In the genomic region with DNA sequence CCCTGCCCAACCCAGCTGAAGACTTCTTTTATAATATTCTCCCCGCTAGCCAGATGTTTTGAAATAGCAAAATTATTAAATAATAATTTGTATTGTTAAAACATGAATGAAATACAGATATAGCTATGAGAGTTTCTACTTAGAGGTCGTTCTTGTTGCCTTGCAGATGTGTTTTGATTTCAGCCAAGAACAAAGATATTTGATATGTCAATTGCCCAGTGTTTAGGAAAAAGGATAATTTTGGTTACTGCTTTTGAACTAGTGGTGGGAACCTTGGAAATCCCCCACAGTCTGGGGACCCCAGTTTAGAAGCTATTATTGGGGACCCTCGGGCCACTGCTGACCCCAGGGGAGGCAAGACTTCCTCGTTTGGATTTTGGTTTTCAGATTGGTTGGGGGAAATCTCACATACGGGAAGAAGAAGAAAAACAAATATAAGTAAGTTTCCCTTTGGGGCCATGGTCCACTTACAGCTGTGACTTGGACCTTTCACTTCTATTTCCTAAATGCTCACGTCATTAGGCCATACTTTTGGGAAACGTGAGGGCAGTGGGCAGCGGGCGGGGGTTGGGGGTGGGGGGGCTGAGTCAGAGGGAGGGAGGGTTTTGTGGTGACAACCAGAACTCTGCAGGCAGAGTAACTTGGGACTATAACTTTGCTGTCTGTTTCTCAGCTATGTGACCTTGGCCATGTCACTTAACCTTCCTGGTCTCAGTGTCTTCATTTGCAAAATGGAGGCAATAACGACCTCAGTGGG, we compare ENCODE assay signal across 18 cellular contexts. TPM values are rescaled to one million over a fixed set of nuclear protein-coding genes. Genes with fewer than 3 reads are reported as not detected.
DNase-seq lines count a peak whose midpoint lies in the region; ATAC-seq and TF ChIP-seq lines count a peak whose summit lies in the region.
"Had no signal": no experiment of that assay in that cellular context is flagged by ENCODE, and none has a peak within 500 bp of the region (broad histone marks: within the 10 kb centered on the region; RNA-seq: fewer than 3 reads in every experiment).

No MANE protein-coding gene starts in this region.

- no peaks in the 10 kb centered on the region for H3K27me3 ChIP-seq in BLaER1
- H3K27me3 ChIP-seq: foreskin keratinocyte, transverse colon had no signal

- H3K4me3 ChIP-seq in BLaER1 = no peak overlapping the region
- H3K4me3 ChIP-seq in NB4 (ENCODE audit: low read depth, low read length) = no peak overlapping the region
- peak overlapping the region; percentile 35 for H3K4me3 ChIP-seq in coronary artery
- H3K4me3 ChIP-seq: lung, transverse colon had no signal

- TF ChIP-seq CTCF in NB4 (IDR thresholded peaks at IDR 0.05; ENCODE audit: low read depth, low read length) (no peak), coronary artery (IDR thresholded peaks at IDR 0.05) (no peak), neural crest cell (conservative IDR thresholded peaks at IDR 0.05) (no peak)

- DNase-seq in NB4 (ENCODE audit: low read depth) = peak; percentile 2
- DNase-seq in coronary artery (ENCODE audit: low spot score) = peak; percentile 76
- DNase-seq in neural crest cell (ENCODE audit: low read depth, low spot score) = no peak
- DNase-seq in NCI-H128 (lab: John Stamatoyannopoulos, UW; ENCODE audit: unreplicated experiment) = no peak
- DNase-seq in NK-92 (lab: John Stamatoyannopoulos, UW; ENCODE audit: unreplicated experiment) = no peak
- DNase-seq: activated CD4-positive, alpha-beta memory T cell treated with anti-CD3 and anti-CD28 coated beads, Interleukin-2, amount 10 ng/mL, durations not matched to agents 7 days and 5 days; Calu3; foreskin keratinocyte; NCI-H1417 treated with DMSO at 0.1 percent for 48 hours; nephron progenitor cell; SK-N-SH; stimulated activated CD4-positive, alpha-beta T cell treated with anti-CD3 and anti-CD28 coated beads, Interleukin-4, amount 100 ng/mL, for 4 hours; transverse colon had no signal

- H3K36me3 ChIP-seq in BLaER1 = peaks cover 50% of the 10 kb centered on the region
- H3K36me3 ChIP-seq: transverse colon had no signal

- no peaks in the 10 kb centered on the region for H3K27me3 Mint-ChIP-seq in neural crest cell (ENCODE audit: low read depth)
- H3K27me3 Mint-ChIP-seq: activated CD4-positive, alpha-beta memory T cell treated with anti-CD3 and anti-CD28 coated beads, Interleukin-2, amount 10 ng/mL, durations not matched to agents 7 days and 5 days had no signal

- H3K4me1 Mint-ChIP-seq in neural crest cell = peaks cover 41% of the 10 kb centered on the region
- H3K4me1 Mint-ChIP-seq: activated CD4-positive, alpha-beta memory T cell treated with anti-CD3 and anti-CD28 coated beads, Interleukin-2, amount 10 ng/mL, durations not matched to agents 7 days and 5 days had no signal

- no peak for ATAC-seq in GM19463 (IDR thresholded peaks at IDR 0.05; ENCODE audit: unreplicated experiment)
- ATAC-seq in HG02678 (IDR thresholded peaks at IDR 0.05; ENCODE audit: unreplicated experiment) = no peak
- ATAC-seq: foreskin keratinocyte had no signal

- peaks cover 31% of the 10 kb centered on the region for H4K20me1 ChIP-seq in BLaER1

- H3K4me1 ChIP-seq in BLaER1 = peaks cover 19% of the 10 kb centered on the region
- H3K4me1 ChIP-seq: foreskin keratinocyte had no signal

- peaks cover 8% of the 10 kb centered on the region for H3K9me3 Mint-ChIP-seq in neural crest cell
- H3K9me3 Mint-ChIP-seq: activated CD4-positive, alpha-beta memory T cell treated with anti-CD3 and anti-CD28 coated beads, Interleukin-2, amount 10 ng/mL, durations not matched to agents 7 days and 5 days; dendritic cell treated with granulocyte-macrophage colony-stimulating factor and Interleukin-4, amounts not matched to agents 40 ng/mL and 50 ng/mL, for 4 days had no signal

- no peak for TF ChIP-seq POLR2A in NB4 (IDR thresholded peaks at IDR 0.05; ENCODE audit: extremely low read depth, insufficient read length)

- H3K4me2 ChIP-seq in BLaER1 = peak overlapping the region; percentile 63
- H3K4me2 ChIP-seq: SK-N-SH had no signal

- peak overlapping the region; percentile 47 for H3K27ac Mint-ChIP-seq in neural crest cell (ENCODE audit: unreplicated experiment)
- H3K27ac Mint-ChIP-seq: activated CD4-positive, alpha-beta memory T cell treated with anti-CD3 and anti-CD28 coated beads, Interleukin-2, amount 10 ng/mL, durations not matched to agents 7 days and 5 days; dendritic cell treated with granulocyte-macrophage colony-stimulating factor and Interleukin-4, amounts not matched to agents 40 ng/mL and 50 ng/mL, for 4 days; nephron progenitor cell had no signal

- peaks cover 52% of the 10 kb centered on the region for H3K9me3 ChIP-seq in BLaER1
- H3K9me3 ChIP-seq: SK-N-SH, transverse colon had no signal

- H3K27ac ChIP-seq in BLaER1 (no peak overlapping the region), coronary artery (peak overlapping the region; percentile 66 to 88)
- H3K27ac ChIP-seq: foreskin keratinocyte had no signal

- peaks cover 17% of the 10 kb centered on the region for H3K36me3 Mint-ChIP-seq in neural crest cell (ENCODE audit: low read depth)

- no peak overlapping the region for H3K4me3 Mint-ChIP-seq in neural crest cell
- H3K4me3 Mint-ChIP-seq: activated CD4-positive, alpha-beta memory T cell treated with anti-CD3 and anti-CD28 coated beads, Interleukin-2, amount 10 ng/mL, durations not matched to agents 7 days and 5 days; dendritic cell treated with granulocyte-macrophage colony-stimulating factor and Interleukin-4, amounts not matched to agents 40 ng/mL and 50 ng/mL, for 4 days; nephron progenitor cell had no signal

- H3K9ac ChIP-seq in BLaER1 = no peak overlapping the region
- H3K9ac ChIP-seq: SK-N-SH had no signal

RNA-seq across cellular contexts. Expression of a gene that starts 37.0 kb away (rescaled TPM):
- 30.1 and 33.8 TPM in 2 replicates for total RNA-seq in neural crest cell
- total RNA-seq: activated CD4-positive, alpha-beta memory T cell treated with anti-CD3 and anti-CD28 coated beads, Interleukin-2, amount 10 ng/mL, durations not matched to agents 7 days and 5 days had no signal

Comparison
In these comparisons a context has a peak if more than half of its experiments do, and no peak if none do; other contexts are left out.
1. DNase-seq: peak in NB4 (single experiment) and coronary artery (single experiment); none in neural crest cell (single experiment), NCI-H128 (single experiment) and NK-92 (single experiment).